Comparison of ENCODE assay signal across 8 cellular contexts in the genomic region with DNA sequence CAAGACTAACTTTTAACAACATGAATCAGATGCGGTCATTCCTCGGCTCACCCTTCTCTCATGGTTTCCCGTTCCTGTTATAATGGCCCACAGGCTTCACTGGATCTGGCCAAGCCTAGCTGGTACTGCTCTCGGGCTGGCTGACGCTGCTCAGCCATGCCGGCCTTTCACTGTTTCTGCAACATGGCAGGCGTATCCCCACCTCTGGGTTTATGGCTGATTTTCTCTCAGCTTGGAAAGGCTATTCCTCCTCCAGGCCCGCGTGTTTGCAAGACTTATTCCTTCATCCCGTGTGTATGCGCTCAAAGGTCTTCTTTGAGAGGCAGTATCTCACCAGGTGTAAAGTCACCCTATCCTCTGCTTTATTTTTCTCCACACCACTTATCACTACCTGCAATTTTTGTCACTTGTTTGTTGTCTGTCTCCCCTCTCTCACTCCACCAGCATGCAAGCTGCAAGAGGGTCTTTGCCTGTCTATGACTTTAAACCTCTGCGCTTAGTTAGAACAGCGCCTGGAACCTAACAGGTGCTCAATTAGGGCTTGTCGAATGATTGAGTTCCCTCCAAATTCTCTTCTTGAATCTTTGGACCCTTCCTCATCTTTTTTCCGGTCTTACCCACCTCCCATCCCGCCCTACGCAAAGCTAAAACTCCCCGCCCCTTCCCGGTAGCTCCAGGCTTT. TPM values are rescaled to one million over a fixed set of nuclear protein-coding genes. Genes with fewer than 3 reads are reported as not detected.
DNase-seq lines count a peak whose midpoint lies in the region; ATAC-seq and TF ChIP-seq lines count a peak whose summit lies in the region.

No MANE protein-coding gene starts in this region.

- peaks cover 45% of the 10 kb centered on the region for H3K36me3 Mint-ChIP-seq in stimulated activated effector memory CD8-positive, alpha-beta T cell treated with anti-CD3 and anti-CD28 coated beads, Interleukin-12 subunit alpha, Interleukin-12 subunit beta, amount 100 ng/mL, for 72 hours

- intact Hi-C loops in right cardiac atrium (cut with DNase I): loop anchor here in 1 of 4 donors (5.0 kb wide), 1 partner anchor 102 kb away; no protein-coding TSS in a partner anchor

- H3K27me3 ChIP-seq in WERI-Rb-1 (ENCODE audit: insufficient read depth, low read depth, severe bottlenecking): no peaks in the 10 kb centered on the region
- no peaks in the 10 kb centered on the region for H3K27me3 ChIP-seq in right cardiac atrium (ENCODE audit: control insufficient read depth, insufficient read depth)

- H3K27ac ChIP-seq in WERI-Rb-1: peak overlapping the region; percentile 52
- H3K27ac ChIP-seq in right cardiac atrium (ENCODE audit: low read length): peak overlapping the region; percentile 92

- peak overlapping the region; percentile 59 for H3K4me3 ChIP-seq in GM12864 (ENCODE audit: low read depth, low read length)
- peak overlapping the region; percentile 56 for H3K4me3 ChIP-seq in WERI-Rb-1 (ENCODE audit: low read depth, low read length)
- peak overlapping the region; percentile 93 for H3K4me3 ChIP-seq in right cardiac atrium (ENCODE audit: low read length)

- DNase-seq in GM12864 (ENCODE audit: low read depth) (no peak), WERI-Rb-1 (no peak), right cardiac atrium (peak in 1 of 3 donors; percentile 55), cerebellar nuclear complex (lab: John Stamatoyannopoulos, UW) (no peak), DMS153 treated with DMSO at 0.1 percent for 48 hours (lab: John Stamatoyannopoulos, UW; ENCODE audit: unreplicated experiment) (no peak), DMS79 (lab: John Stamatoyannopoulos, UW) (no peak)
- peak in 1 of 2 donors; percentile 55 for DNase-seq in stimulated activated effector memory CD8-positive, alpha-beta T cell treated with anti-CD3 and anti-CD28 coated beads, Interleukin-12 subunit alpha, Interleukin-12 subunit beta, amount 100 ng/mL, for 72 hours (ENCODE audit: low spot score in 2 of 2)

- peaks cover 74% of the 10 kb centered on the region for H3K4me1 Mint-ChIP-seq in stimulated activated effector memory CD8-positive, alpha-beta T cell treated with anti-CD3 and anti-CD28 coated beads, Interleukin-12 subunit alpha, Interleukin-12 subunit beta, amount 100 ng/mL, for 72 hours

- no peaks in the 10 kb centered on the region for H3K9me3 ChIP-seq in WERI-Rb-1 (ENCODE audit: severe bottlenecking)
- H3K9me3 ChIP-seq in right cardiac atrium (ENCODE audit: control insufficient read depth, low read length): no peaks in the 10 kb centered on the region

- peak; percentile 2 for ATAC-seq in HG02763 (IDR thresholded peaks at IDR 0.05; ENCODE audit: unreplicated experiment)
- ATAC-seq in right cardiac atrium: no peak
- ATAC-seq in stimulated activated effector memory CD8-positive, alpha-beta T cell treated with anti-CD3 and anti-CD28 coated beads, Interleukin-12 subunit alpha, Interleukin-12 subunit beta, amount 100 ng/mL, for 72 hours: peak; percentile 1

- 48% methylated on average over 19 of the region's 19 CpGs for WGBS in right cardiac atrium

- peak overlapping the region; percentile 89 for H3K4me3 Mint-ChIP-seq in stimulated activated effector memory CD8-positive, alpha-beta T cell treated with anti-CD3 and anti-CD28 coated beads, Interleukin-12 subunit alpha, Interleukin-12 subunit beta, amount 100 ng/mL, for 72 hours

- peaks cover 11% of the 10 kb centered on the region for H3K4me1 ChIP-seq in right cardiac atrium (ENCODE audit: control insufficient read depth, insufficient read depth, low read length)

- H3K27ac Mint-ChIP-seq in stimulated activated effector memory CD8-positive, alpha-beta T cell treated with anti-CD3 and anti-CD28 coated beads, Interleukin-12 subunit alpha, Interleukin-12 subunit beta, amount 100 ng/mL, for 72 hours: peak overlapping the region; percentile 84

- no peaks in the 10 kb centered on the region for H3K9me3 Mint-ChIP-seq in stimulated activated effector memory CD8-positive, alpha-beta T cell treated with anti-CD3 and anti-CD28 coated beads, Interleukin-12 subunit alpha, Interleukin-12 subunit beta, amount 100 ng/mL, for 72 hours

- no peak for TF ChIP-seq CTCF in GM12864 (IDR thresholded peaks at IDR 0.05; ENCODE audit: low read depth, low read length, missing control alignments)
- no peak for TF ChIP-seq CTCF in WERI-Rb-1 (IDR thresholded peaks at IDR 0.05; ENCODE audit: low read depth, low read length)

- no peaks in the 10 kb centered on the region for H3K36me3 ChIP-seq in WERI-Rb-1

RNA-seq across cellular contexts. Expression of a gene that starts 0.5 kb away (rescaled TPM):
- total RNA-seq in right cardiac atrium: 100 to 1,000 TPM; 104 to 128 (median 111) TPM
- 110 TPM for polyA plus RNA-seq in right cardiac atrium

Comparison
In these comparisons a context has a peak if more than half of its experiments do, and no peak if none do; other contexts are left out.
1. ATAC-seq: peak in HG02763 (single experiment) and stimulated activated effector memory CD8-positive, alpha-beta T cell treated with anti-CD3 and anti-CD28 coated beads, Interleukin-12 subunit alpha, Interleukin-12 subunit beta, amount 100 ng/mL, for 72 hours (single experiment); none in right cardiac atrium (0 of 2).
2. Peak in every context shown above with its lines, with median percentiles within 50 percentile points of each other: H3K4me3 ChIP-seq.